In genomic region chr19:18903146-18904056, GRCh38 we compare ENCODE assay signal across 1 cellular context.
TF ChIP-seq lines count a peak whose summit lies in the region.

No MANE protein-coding gene starts in this region.

TF ChIP-seq in GM12878, 131 proteins besides CTCF, POLR2A, EP300 and RAD21:
- TF ChIP-seq ZBTB33 (IDR thresholded peaks at IDR 0.05) (peak; percentile 49; the same call in 1 of the 2 replicates), CHD4 (IDR thresholded peaks at IDR 0.05) (no peak)
